Comparison of ENCODE assay signal across 1 cellular context in the genomic region with DNA sequence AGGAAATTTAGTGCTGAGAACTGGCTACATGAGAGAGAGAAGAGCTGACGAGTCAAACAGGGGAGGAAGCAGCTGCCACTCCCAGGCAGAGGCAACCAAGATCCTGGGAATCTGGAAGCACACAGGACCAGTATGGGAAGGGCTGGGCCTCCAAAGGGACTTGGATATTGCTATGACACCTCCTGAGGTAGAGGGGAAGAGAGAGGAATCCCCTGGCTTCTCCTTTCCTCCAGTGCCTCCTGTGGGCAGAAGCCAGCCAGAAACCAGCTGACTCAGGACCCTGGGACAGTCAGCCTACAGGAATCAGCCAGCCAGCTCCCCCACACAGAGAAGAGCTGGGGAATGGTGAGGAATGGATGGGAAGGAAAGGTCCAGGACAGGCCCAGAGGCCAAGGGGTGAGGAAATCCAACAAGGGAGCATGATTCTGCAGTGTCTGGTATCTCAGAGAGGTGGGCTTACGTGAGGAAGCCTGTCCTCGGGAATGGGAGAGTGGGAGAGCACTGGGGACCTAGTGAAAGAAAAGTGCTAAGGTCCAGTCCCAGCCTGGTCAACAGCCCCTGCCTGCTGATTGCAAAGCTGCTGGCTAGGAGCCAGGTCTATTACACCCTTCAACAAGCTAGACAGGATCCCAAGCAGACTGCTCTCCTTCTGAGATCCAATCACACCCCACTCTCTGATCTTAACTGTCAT.
A peak's percentile ranks its signal among the peaks of the same experiment; 100 is the strongest.
TF ChIP-seq lines count a peak whose summit lies in the region.

No MANE protein-coding gene starts in this region.

TF ChIP-seq in K562, 482 proteins besides CTCF, POLR2A, EP300 and RAD21 (continued from another document and continues in another):
- TF ChIP-seq, protein P1, sequence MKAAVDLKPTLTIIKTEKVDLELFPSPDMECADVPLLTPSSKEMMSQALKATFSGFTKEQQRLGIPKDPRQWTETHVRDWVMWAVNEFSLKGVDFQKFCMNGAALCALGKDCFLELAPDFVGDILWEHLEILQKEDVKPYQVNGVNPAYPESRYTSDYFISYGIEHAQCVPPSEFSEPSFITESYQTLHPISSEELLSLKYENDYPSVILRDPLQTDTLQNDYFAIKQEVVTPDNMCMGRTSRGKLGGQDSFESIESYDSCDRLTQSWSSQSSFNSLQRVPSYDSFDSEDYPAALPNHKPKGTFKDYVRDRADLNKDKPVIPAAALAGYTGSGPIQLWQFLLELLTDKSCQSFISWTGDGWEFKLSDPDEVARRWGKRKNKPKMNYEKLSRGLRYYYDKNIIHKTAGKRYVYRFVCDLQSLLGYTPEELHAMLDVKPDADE (conservative IDR thresholded peaks at IDR 0.05; ENCODE audit: control insufficient read depth, low read depth, low read length) = no peak
- TF ChIP-seq ZZZ3 (IDR thresholded peaks at IDR 0.05) (no peak), POLR2H (tag; IDR thresholded peaks at IDR 0.05; ENCODE audit: low read depth) (no peak), HEY1 (CRISPR knock-in tag; IDR thresholded peaks at IDR 0.05; ENCODE audit: borderline replicate concordance) (no peak), U2AF1 (optimal IDR thresholded peaks at IDR 0.05; ENCODE audit: low read depth, low read length) (no peak), ZNF347 (CRISPR knock-in tag; IDR thresholded peaks at IDR 0.05; ENCODE audit: low read depth) (no peak), MTA1 (IDR thresholded peaks at IDR 0.05; ENCODE audit: borderline replicate concordance) (no peak), CXXC5 (CRISPR knock-in tag; IDR thresholded peaks at IDR 0.05) (no peak), ELF1 (tag; IDR thresholded peaks at IDR 0.05) (no peak), ZNF143 (CRISPR knock-in tag; IDR thresholded peaks at IDR 0.05) (no peak), MAFF (IDR thresholded peaks at IDR 0.05; ENCODE audit: low read length) (peak; percentile 67; the same call in 1 of the 2 replicates), MYNN (IDR thresholded peaks at IDR 0.05) (no peak), MYNN (CRISPR knock-in tag; IDR thresholded peaks at IDR 0.05) (no peak), NCOA4 (IDR thresholded peaks at IDR 0.05; ENCODE audit: partially characterized antibody) (no peak), RBM39 (optimal IDR thresholded peaks at IDR 0.05; ENCODE audit: low read depth, low read length) (no peak), JUN (IDR thresholded peaks at IDR 0.05; ENCODE audit: borderline replicate concordance, low read depth, low read length) (no peak), JUN (CRISPR knock-in tag; IDR thresholded peaks at IDR 0.05; ENCODE audit: borderline replicate concordance) (no peak), GTF2A2 (tag; IDR thresholded peaks at IDR 0.05) (no peak), ZNF354B (CRISPR knock-in tag; IDR thresholded peaks at IDR 0.05) (no peak), ZNF12 (CRISPR knock-in tag; IDR thresholded peaks at IDR 0.05) (no peak), GTF2F1 (IDR thresholded peaks at IDR 0.05; ENCODE audit: low read depth, low read length) (no peak), CC2D1A (IDR thresholded peaks at IDR 0.05) (no peak), HIVEP1 (CRISPR knock-in tag; IDR thresholded peaks at IDR 0.05) (0 out of 2 replicates have a peak, but pooled peaks have one; percentile 33), SP1 (CRISPR knock-in tag; IDR thresholded peaks at IDR 0.05) (no peak), HDGF (IDR thresholded peaks at IDR 0.05) (no peak), FOXK1 (CRISPR knock-in tag; IDR thresholded peaks at IDR 0.05; ENCODE audit: borderline replicate concordance) (no peak), CBX3 (IDR thresholded peaks at IDR 0.05; ENCODE audit: borderline replicate concordance in 1 of 2, low read length in 2 of 2) (no peak), ADNP (tag; IDR thresholded peaks at IDR 0.05) (no peak), ZNF134 (CRISPR knock-in tag; conservative IDR thresholded peaks at IDR 0.05) (no peak), ESRRB (CRISPR knock-in tag; IDR thresholded peaks at IDR 0.05; ENCODE audit: borderline replicate concordance) (no peak), KAT8 (IDR thresholded peaks at IDR 0.05; ENCODE audit: low read depth) (no peak), YY1 (IDR thresholded peaks at IDR 0.05; ENCODE audit: borderline replicate concordance in 1 of 3, control insufficient read depth in 1 of 3, extremely low read depth in 1 of 3, insufficient read depth in 3 of 3, insufficient read length in 1 of 3, insufficient replicate concordance in 2 of 3, low read depth in 1 of 3, low read length in 2 of 3) (no peak), KLF13 (tag; IDR thresholded peaks at IDR 0.05; ENCODE audit: borderline replicate concordance, low read depth) (no peak), MEF2D (tag; conservative IDR thresholded peaks at IDR 0.05; ENCODE audit: low read depth) (no peak; the same call in 1 of the 2 replicates), GABPB2 (CRISPR knock-in tag; conservative IDR thresholded peaks at IDR 0.05) (no peak), DPF2 (IDR thresholded peaks at IDR 0.05) (peak; percentile 69), PYGO2 (tag; IDR thresholded peaks at IDR 0.05) (no peak), ZNF57 (CRISPR knock-in tag; IDR thresholded peaks at IDR 0.05) (no peak), STAT5A (IDR thresholded peaks at IDR 0.05; ENCODE audit: borderline replicate concordance, low read length) (no peak), POLR2B (IDR thresholded peaks at IDR 0.05; ENCODE audit: low read depth, partially characterized antibody) (no peak), ZKSCAN3 (CRISPR knock-in tag; IDR thresholded peaks at IDR 0.05) (no peak)
- TF ChIP-seq, protein P2, sequence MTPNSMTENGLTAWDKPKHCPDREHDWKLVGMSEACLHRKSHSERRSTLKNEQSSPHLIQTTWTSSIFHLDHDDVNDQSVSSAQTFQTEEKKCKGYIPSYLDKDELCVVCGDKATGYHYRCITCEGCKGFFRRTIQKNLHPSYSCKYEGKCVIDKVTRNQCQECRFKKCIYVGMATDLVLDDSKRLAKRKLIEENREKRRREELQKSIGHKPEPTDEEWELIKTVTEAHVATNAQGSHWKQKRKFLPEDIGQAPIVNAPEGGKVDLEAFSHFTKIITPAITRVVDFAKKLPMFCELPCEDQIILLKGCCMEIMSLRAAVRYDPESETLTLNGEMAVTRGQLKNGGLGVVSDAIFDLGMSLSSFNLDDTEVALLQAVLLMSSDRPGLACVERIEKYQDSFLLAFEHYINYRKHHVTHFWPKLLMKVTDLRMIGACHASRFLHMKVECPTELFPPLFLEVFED (CRISPR knock-in tag; conservative IDR thresholded peaks at IDR 0.05) = 0 out of 2 replicates have a peak, but pooled peaks have one; percentile 8
- TF ChIP-seq, protein P3, sequence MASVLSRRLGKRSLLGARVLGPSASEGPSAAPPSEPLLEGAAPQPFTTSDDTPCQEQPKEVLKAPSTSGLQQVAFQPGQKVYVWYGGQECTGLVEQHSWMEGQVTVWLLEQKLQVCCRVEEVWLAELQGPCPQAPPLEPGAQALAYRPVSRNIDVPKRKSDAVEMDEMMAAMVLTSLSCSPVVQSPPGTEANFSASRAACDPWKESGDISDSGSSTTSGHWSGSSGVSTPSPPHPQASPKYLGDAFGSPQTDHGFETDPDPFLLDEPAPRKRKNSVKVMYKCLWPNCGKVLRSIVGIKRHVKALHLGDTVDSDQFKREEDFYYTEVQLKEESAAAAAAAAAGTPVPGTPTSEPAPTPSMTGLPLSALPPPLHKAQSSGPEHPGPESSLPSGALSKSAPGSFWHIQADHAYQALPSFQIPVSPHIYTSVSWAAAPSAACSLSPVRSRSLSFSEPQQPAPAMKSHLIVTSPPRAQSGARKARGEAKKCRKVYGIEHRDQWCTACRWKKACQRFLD (CRISPR knock-in tag; IDR thresholded peaks at IDR 0.05) = peak; percentile 81; the same call in 1 of the 2 replicates
- TF ChIP-seq, protein P4, sequence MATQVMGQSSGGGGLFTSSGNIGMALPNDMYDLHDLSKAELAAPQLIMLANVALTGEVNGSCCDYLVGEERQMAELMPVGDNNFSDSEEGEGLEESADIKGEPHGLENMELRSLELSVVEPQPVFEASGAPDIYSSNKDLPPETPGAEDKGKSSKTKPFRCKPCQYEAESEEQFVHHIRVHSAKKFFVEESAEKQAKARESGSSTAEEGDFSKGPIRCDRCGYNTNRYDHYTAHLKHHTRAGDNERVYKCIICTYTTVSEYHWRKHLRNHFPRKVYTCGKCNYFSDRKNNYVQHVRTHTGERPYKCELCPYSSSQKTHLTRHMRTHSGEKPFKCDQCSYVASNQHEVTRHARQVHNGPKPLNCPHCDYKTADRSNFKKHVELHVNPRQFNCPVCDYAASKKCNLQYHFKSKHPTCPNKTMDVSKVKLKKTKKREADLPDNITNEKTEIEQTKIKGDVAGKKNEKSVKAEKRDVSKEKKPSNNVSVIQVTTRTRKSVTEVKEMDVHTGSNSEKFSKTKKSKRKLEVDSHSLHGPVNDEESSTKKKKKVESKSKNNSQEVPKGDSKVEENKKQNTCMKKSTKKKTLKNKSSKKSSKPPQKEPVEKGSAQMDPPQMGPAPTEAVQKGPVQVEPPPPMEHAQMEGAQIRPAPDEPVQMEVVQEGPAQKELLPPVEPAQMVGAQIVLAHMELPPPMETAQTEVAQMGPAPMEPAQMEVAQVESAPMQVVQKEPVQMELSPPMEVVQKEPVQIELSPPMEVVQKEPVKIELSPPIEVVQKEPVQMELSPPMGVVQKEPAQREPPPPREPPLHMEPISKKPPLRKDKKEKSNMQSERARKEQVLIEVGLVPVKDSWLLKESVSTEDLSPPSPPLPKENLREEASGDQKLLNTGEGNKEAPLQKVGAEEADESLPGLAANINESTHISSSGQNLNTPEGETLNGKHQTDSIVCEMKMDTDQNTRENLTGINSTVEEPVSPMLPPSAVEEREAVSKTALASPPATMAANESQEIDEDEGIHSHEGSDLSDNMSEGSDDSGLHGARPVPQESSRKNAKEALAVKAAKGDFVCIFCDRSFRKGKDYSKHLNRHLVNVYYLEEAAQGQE (CRISPR knock-in tag; IDR thresholded peaks at IDR 0.05; ENCODE audit: low read depth) = peak; percentile 45; the same call in 1 of the 2 replicates
- TF ChIP-seq, protein P5, sequence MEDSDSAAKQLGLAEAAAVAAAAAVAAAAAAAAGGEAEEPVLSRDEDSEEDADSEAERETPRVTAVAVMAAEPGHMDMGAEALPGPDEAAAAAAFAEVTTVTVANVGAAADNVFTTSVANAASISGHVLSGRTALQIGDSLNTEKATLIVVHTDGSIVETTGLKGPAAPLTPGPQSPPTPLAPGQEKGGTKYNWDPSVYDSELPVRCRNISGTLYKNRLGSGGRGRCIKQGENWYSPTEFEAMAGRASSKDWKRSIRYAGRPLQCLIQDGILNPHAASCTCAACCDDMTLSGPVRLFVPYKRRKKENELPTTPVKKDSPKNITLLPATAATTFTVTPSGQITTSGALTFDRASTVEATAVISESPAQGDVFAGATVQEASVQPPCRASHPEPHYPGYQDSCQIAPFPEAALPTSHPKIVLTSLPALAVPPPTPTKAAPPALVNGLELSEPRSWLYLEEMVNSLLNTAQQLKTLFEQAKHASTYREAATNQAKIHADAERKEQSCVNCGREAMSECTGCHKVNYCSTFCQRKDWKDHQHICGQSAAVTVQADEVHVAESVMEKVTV (CRISPR knock-in tag; IDR thresholded peaks at IDR 0.05) = peak; percentile 61; the same call in 1 of the 2 replicates
- TF ChIP-seq, protein P6, sequence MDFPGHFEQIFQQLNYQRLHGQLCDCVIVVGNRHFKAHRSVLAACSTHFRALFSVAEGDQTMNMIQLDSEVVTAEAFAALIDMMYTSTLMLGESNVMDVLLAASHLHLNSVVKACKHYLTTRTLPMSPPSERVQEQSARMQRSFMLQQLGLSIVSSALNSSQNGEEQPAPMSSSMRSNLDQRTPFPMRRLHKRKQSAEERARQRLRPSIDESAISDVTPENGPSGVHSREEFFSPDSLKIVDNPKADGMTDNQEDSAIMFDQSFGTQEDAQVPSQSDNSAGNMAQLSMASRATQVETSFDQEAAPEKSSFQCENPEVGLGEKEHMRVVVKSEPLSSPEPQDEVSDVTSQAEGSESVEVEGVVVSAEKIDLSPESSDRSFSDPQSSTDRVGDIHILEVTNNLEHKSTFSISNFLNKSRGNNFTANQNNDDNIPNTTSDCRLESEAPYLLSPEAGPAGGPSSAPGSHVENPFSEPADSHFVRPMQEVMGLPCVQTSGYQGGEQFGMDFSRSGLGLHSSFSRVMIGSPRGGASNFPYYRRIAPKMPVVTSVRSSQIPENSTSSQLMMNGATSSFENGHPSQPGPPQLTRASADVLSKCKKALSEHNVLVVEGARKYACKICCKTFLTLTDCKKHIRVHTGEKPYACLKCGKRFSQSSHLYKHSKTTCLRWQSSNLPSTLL (IDR thresholded peaks at IDR 0.05) = no peak
- TF ChIP-seq, protein P7, sequence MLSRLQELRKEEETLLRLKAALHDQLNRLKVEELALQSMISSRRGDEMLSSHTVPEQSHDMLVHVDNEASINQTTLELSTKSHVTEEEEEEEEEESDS (CRISPR knock-in tag; IDR thresholded peaks at IDR 0.05) = no peak
- TF ChIP-seq, protein P8, sequence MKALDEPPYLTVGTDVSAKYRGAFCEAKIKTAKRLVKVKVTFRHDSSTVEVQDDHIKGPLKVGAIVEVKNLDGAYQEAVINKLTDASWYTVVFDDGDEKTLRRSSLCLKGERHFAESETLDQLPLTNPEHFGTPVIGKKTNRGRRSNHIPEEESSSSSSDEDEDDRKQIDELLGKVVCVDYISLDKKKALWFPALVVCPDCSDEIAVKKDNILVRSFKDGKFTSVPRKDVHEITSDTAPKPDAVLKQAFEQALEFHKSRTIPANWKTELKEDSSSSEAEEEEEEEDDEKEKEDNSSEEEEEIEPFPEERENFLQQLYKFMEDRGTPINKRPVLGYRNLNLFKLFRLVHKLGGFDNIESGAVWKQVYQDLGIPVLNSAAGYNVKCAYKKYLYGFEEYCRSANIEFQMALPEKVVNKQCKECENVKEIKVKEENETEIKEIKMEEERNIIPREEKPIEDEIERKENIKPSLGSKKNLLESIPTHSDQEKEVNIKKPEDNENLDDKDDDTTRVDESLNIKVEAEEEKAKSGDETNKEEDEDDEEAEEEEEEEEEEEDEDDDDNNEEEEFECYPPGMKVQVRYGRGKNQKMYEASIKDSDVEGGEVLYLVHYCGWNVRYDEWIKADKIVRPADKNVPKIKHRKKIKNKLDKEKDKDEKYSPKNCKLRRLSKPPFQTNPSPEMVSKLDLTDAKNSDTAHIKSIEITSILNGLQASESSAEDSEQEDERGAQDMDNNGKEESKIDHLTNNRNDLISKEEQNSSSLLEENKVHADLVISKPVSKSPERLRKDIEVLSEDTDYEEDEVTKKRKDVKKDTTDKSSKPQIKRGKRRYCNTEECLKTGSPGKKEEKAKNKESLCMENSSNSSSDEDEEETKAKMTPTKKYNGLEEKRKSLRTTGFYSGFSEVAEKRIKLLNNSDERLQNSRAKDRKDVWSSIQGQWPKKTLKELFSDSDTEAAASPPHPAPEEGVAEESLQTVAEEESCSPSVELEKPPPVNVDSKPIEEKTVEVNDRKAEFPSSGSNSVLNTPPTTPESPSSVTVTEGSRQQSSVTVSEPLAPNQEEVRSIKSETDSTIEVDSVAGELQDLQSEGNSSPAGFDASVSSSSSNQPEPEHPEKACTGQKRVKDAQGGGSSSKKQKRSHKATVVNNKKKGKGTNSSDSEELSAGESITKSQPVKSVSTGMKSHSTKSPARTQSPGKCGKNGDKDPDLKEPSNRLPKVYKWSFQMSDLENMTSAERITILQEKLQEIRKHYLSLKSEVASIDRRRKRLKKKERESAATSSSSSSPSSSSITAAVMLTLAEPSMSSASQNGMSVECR (CRISPR knock-in tag; IDR thresholded peaks at IDR 0.05) = no peak
- TF ChIP-seq, protein P9, sequence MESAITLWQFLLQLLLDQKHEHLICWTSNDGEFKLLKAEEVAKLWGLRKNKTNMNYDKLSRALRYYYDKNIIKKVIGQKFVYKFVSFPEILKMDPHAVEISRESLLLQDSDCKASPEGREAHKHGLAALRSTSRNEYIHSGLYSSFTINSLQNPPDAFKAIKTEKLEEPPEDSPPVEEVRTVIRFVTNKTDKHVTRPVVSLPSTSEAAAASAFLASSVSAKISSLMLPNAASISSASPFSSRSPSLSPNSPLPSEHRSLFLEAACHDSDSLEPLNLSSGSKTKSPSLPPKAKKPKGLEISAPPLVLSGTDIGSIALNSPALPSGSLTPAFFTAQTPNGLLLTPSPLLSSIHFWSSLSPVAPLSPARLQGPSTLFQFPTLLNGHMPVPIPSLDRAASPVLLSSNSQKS (CRISPR knock-in tag; IDR thresholded peaks at IDR 0.05) = no peak
